Comparison of ENCODE assay signal across 10 cellular contexts in the genomic region with DNA sequence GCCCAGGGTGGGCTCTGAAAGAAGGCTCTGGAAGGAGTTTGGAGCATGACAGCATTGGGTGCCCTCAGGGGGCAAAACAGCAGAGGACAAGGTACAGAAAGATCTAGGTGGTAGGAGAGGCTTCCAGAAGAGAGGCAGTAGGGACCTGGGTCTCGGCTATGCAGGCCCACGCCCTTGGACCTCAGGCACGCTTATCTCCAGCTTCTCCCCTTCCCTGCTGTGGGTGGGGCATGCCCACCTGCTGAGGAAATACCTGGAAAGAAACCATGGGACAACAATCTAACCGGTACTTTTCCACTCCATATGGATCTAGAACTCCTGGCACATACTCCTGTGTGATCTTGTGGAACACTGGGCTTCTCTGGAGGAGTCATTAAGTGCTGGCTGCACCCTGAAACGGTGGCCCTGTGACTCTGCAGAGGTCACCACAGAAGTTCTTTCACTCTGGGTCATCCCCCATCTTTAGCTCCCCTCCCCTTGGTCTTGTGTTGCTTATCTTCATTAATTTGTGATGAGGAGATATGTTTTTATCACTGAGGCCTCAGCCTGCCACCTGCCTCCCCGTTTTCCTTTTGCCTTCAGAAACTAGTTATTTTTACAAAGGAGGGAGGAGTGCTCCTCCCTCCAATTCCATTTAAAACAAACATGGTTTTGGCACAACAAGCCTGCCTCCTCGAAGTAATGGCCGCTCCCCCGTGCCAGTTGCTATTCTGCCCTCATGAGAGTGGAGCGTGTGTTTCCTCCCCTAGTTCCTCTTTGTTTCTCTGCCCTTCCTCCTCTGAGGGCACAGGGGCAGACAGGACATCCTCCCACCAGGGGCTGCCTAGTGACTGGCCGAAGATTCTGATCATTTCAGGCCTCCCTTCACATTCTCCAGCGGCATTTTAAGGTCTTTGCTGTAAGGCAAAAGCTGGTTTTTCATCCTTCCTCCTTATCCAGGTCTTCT.
DNase-seq lines count a peak whose midpoint lies in the region; ATAC-seq and TF ChIP-seq lines count a peak whose summit lies in the region.
"Had no signal": no experiment of that assay in that cellular context is flagged by ENCODE, and none has a peak within 500 bp of the region (broad histone marks: within the 10 kb centered on the region; RNA-seq: fewer than 3 reads in every experiment).

No MANE protein-coding gene starts in this region.

- H4K20me1 ChIP-seq in BLaER1 treated with 17β-estradiol and CSF1 and Interleukin-3, amounts not matched to agents 10 nM and 100 nM, result no peaks in the 10 kb centered on the region

- peak overlapping the region; percentile 38 to 71 (median 57) for H3K4me2 ChIP-seq in BLaER1 treated with 17β-estradiol and CSF1 and Interleukin-3, amounts not matched to agents 10 nM and 100 nM

- peak overlapping the region in 10 of 11 experiments; percentile 12 to 69 (median 60); a peak in 18 of 22 replicates for H3K9ac ChIP-seq in BLaER1 treated with 17β-estradiol and CSF1 and Interleukin-3, amounts not matched to agents 10 nM and 100 nM

- POLR2A ChIA-PET in activated B cell treated with CpG ODN at 0.5 μM for 24 hours (lab: Charles Lee), result interaction anchor here (1.1 to 1.2 kb wide), 2 partner anchors 17 to 27 kb away, joined by 4 read pairs; no protein-coding TSS in a partner anchor

- H3K27ac Mint-ChIP-seq in activated B cell treated with CpG ODN at 0.5 μM for 24 hours, result peak overlapping the region; percentile 65
- H3K27ac Mint-ChIP-seq: CD8-positive, alpha-beta T cell had no signal

- peaks cover 7% of the 10 kb centered on the region for H3K9me3 Mint-ChIP-seq in activated B cell treated with CpG ODN at 0.5 μM for 24 hours

- CTCF ChIA-PET in activated B cell treated with CpG ODN at 0.5 μM for 24 hours (lab: Charles Lee), result no interaction called here

- peaks cover 2% of the 10 kb centered on the region for H3K27me3 Mint-ChIP-seq in activated B cell treated with CpG ODN at 0.5 μM for 24 hours

- peak overlapping the region; percentile 62 to 87 (median 82) for H3K27ac ChIP-seq in BLaER1 treated with 17β-estradiol and CSF1 and Interleukin-3, amounts not matched to agents 10 nM and 100 nM

- in situ Hi-C loops in ACHN (cut with HindIII; ENCODE audit: low pct_ligation_motif_present, low pct_unique_long_range_greater_than_20kb, low sequenced_read_pairs), result no loop called here

- peak overlapping the region; percentile 38 for H3K4me3 Mint-ChIP-seq in activated B cell treated with CpG ODN at 0.5 μM for 24 hours
- H3K4me3 Mint-ChIP-seq: CD8-positive, alpha-beta T cell had no signal

- H3K36me3 ChIP-seq in BLaER1 treated with 17β-estradiol and CSF1 and Interleukin-3, amounts not matched to agents 10 nM and 100 nM, result peaks cover 0 to 12% (median 0%) of the 10 kb centered on the region in 11 experiments; a peak in 4 of 22 replicates

- H3K9me3 ChIP-seq in BLaER1 treated with 17β-estradiol and CSF1 and Interleukin-3, amounts not matched to agents 10 nM and 100 nM (replicated peaks in 1 of 11), result peaks cover 52 to 69% (median 63%) of the 10 kb centered on the region in 11 experiments

- ATAC-seq in activated B cell treated with CpG ODN at 0.5 μM for 24 hours (ENCODE audit: low read depth), result peak; percentile 97
- ATAC-seq: CD8-positive, alpha-beta T cell; PC-3 had no signal

- H3K4me3 ChIP-seq in BLaER1 treated with 17β-estradiol and CSF1 and Interleukin-3, amounts not matched to agents 10 nM and 100 nM, result peak overlapping the region in 5 of 10 experiments; percentile 2 to 47 (median 10); a peak in 3 of 20 replicates

- H3K36me3 Mint-ChIP-seq in activated B cell treated with CpG ODN at 0.5 μM for 24 hours (ENCODE audit: low read depth), result no peaks in the 10 kb centered on the region
- H3K36me3 Mint-ChIP-seq: CD8-positive, alpha-beta T cell had no signal

- intact Hi-C loops in activated B cell treated with CpG ODN at 0.5 μM for 24 hours (cut with micrococcal nuclease), result loop anchor here (2.0 kb wide), 1 partner anchor 17 kb away; no protein-coding TSS in a partner anchor

- H3K27me3 ChIP-seq in BLaER1 treated with 17β-estradiol and CSF1 and Interleukin-3, amounts not matched to agents 10 nM and 100 nM, result no peaks in the 10 kb centered on the region

- peak; percentile 75 for DNase-seq in LoVo (ENCODE audit: low spot score)
- no peak for DNase-seq in activated B cell treated with CpG ODN at 0.5 μM for 24 hours
- DNase-seq in mucosa of gallbladder (ENCODE audit: low spot score), result peak; percentile 13
- DNase-seq in RKO (ENCODE audit: low spot score), result no peak
- DNase-seq in ureter (ENCODE audit: low spot score), result no peak
- DNase-seq in ACHN, result no peak
- no peak for DNase-seq in activated naive CD4-positive, alpha-beta T cell treated with Interleukin-2 at 50 U/mL for 16 hours
- DNase-seq: CD8-positive, alpha-beta T cell; PC-3 had no signal

- H3K4me1 ChIP-seq in BLaER1 treated with 17β-estradiol and CSF1 and Interleukin-3, amounts not matched to agents 10 nM and 100 nM, result peaks cover 17 to 31% (median 25%) of the 10 kb centered on the region in 10 experiments; a peak in 19 of 20 replicates

- peaks cover 15% of the 10 kb centered on the region for H3K4me1 Mint-ChIP-seq in activated B cell treated with CpG ODN at 0.5 μM for 24 hours

- no peak for TF ChIP-seq CTCF in activated B cell treated with CpG ODN at 0.5 μM for 24 hours (IDR thresholded peaks at IDR 0.05)

Comparison
In these comparisons a context has a peak if more than half of its experiments do, and no peak if none do; other contexts are left out.
1. DNase-seq: peak in LoVo (single experiment) and mucosa of gallbladder (single experiment); none in activated B cell treated with CpG ODN at 0.5 μM for 24 hours (single experiment), RKO (single experiment), ureter (single experiment), ACHN (single experiment) and activated naive CD4-positive, alpha-beta T cell treated with Interleukin-2 at 50 U/mL for 16 hours (single experiment).